12 cellular contexts compared by ENCODE assay signal in genomic region chr7:112157072-112157471, GRCh38. TPM values are rescaled to one million over a fixed set of nuclear protein-coding genes. Genes with fewer than 3 reads are reported as not detected.
DNase-seq lines count a peak whose midpoint lies in the region; ATAC-seq and TF ChIP-seq lines count a peak whose summit lies in the region.
"Had no signal": no experiment of that assay in that cellular context is flagged by ENCODE, and none has a peak within 500 bp of the region (broad histone marks: within the 10 kb centered on the region; RNA-seq: fewer than 3 reads in every experiment).

No MANE protein-coding gene starts in this region.

- H3K27ac ChIP-seq in psoas muscle (peak overlapping the region; percentile 26), MM.1S (ENCODE audit: low read length) (no peak overlapping the region)
- H3K27ac ChIP-seq: heart left ventricle had no signal

- H3K4me2 ChIP-seq in MM.1S (ENCODE audit: low read depth, low read length) = no peak overlapping the region

- H4K20me1 ChIP-seq in MM.1S (ENCODE audit: insufficient read depth, low read length) = no peaks in the 10 kb centered on the region

- DNase-seq in H4 (ENCODE audit: low spot score) (peak; percentile 89), NCI-H2081 treated with DMSO at 0.1 percent for 48 hours (lab: John Stamatoyannopoulos, UW) (peak; percentile 42), cardiac fibroblast (ENCODE audit: low read depth in 2 of 2) (peak; percentile 85 to 89), psoas muscle (no peak), COR-L47 (lab: John Stamatoyannopoulos, UW) (no peak), MM.1S (no peak)
- DNase-seq: activated CD4-positive, alpha-beta memory T cell treated with anti-CD3 and anti-CD28 coated beads for 36 hours; amniotic stem cell; heart left ventricle; natural killer cell; SHP77 had no signal

- 27 to 56% (median 51%) methylated on average over 4 of the region's 4 CpGs for WGBS in psoas muscle, 3 donors

- intact Hi-C loops in psoas muscle (cut with DNase I) = no loop called here

- H3K9me2 ChIP-seq in MM.1S (replicated peaks; ENCODE audit: insufficient read depth, low read length) = no peaks in the 10 kb centered on the region

- H2AFZ ChIP-seq in MM.1S (ENCODE audit: low read length) = no peak overlapping the region

- H3K4me3 ChIP-seq in cardiac fibroblast (replicated peaks in 1 of 2; ENCODE audit: low read depth in 2 of 2, low read length in 2 of 2) (no peak overlapping the region), psoas muscle (no peak overlapping the region), MM.1S (ENCODE audit: low read length) (no peak overlapping the region)
- H3K4me3 ChIP-seq: heart left ventricle had no signal

- ATAC-seq in psoas muscle (peak; percentile 66 to 88 (median 82)), HG02973 (IDR thresholded peaks at IDR 0.05; ENCODE audit: unreplicated experiment) (no peak)
- ATAC-seq: heart left ventricle had no signal

- H3K9me3 ChIP-seq in psoas muscle = no peaks in the 10 kb centered on the region
- H3K9me3 ChIP-seq in MM.1S (replicated peaks; ENCODE audit: insufficient read depth, low read length) = no peaks in the 10 kb centered on the region
- H3K9me3 ChIP-seq: heart left ventricle had no signal

- H3K79me2 ChIP-seq in MM.1S (ENCODE audit: low read length) = peaks cover 80% of the 10 kb centered on the region

- TF ChIP-seq CTCF in cardiac fibroblast (IDR thresholded peaks at IDR 0.05; ENCODE audit: low read depth, low read length) (no peak), psoas muscle (IDR thresholded peaks at IDR 0.05) (no peak), MM.1S (IDR thresholded peaks at IDR 0.05; ENCODE audit: low read length) (no peak)

- H3K4me1 ChIP-seq in psoas muscle (peaks cover 28% of the 10 kb centered on the region), MM.1S (ENCODE audit: low read length) (no peaks in the 10 kb centered on the region)

- H3K27me3 ChIP-seq in psoas muscle (ENCODE audit: insufficient read depth in 3 of 3, low read length in 2 of 3) (no peaks in the 10 kb centered on the region), MM.1S (replicated peaks; ENCODE audit: insufficient read depth, low read length) (no peaks in the 10 kb centered on the region)
- H3K27me3 ChIP-seq: heart left ventricle had no signal

- H3K36me3 ChIP-seq in psoas muscle (ENCODE audit: insufficient read depth in 1 of 2, low read depth in 1 of 2) (no peaks in the 10 kb centered on the region), MM.1S (replicated peaks; ENCODE audit: insufficient read depth, low read length) (no peaks in the 10 kb centered on the region)
- H3K36me3 ChIP-seq: heart left ventricle had no signal

- H3F3A ChIP-seq in MM.1S (ENCODE audit: insufficient read depth, low read length) = no peaks in the 10 kb centered on the region

- H3K9ac ChIP-seq in MM.1S (ENCODE audit: low read length) = no peak overlapping the region

RNA-seq across cellular contexts. Expression of gene DOCK4, which starts 49.1 kb away (rescaled TPM):
- 3.4 and 5.5 TPM in 2 replicates for total RNA-seq in H4 (2014; rRNA removed; shearing (Covaris generic))
- total RNA-seq in psoas muscle = 10 to 100 TPM in 2 of 4 donors, 1 to 10 TPM in 2; 7.1 to 12.7 (median 10.9) TPM
- polyA plus RNA-seq in psoas muscle = 1 to 10 TPM; 1.8 to 4.2 (median 3.9) TPM

RNA-seq across cellular contexts. Expression of gene ZNF277, which starts 49.4 kb away (rescaled TPM):
- total RNA-seq in H4 (2014; rRNA removed; shearing (Covaris generic)) = 23.2 and 33.9 TPM in 2 replicates
- total RNA-seq in psoas muscle = 10 to 100 TPM; 10.0 to 13.3 (median 12.0) TPM
- 10 to 100 TPM in 1 of 3 donors, 1 to 10 TPM in 2; 6.9 to 16.7 (median 8.9) TPM for polyA plus RNA-seq in psoas muscle

Comparison
In these comparisons a context has a peak if more than half of its experiments do, and no peak if none do; other contexts are left out.
1. DNase-seq: peak in H4 (single experiment), NCI-H2081 treated with DMSO at 0.1 percent for 48 hours (single experiment) and cardiac fibroblast (2 of 2); none in psoas muscle (0 of 2), COR-L47 (single experiment) and MM.1S (single experiment).